In the genomic region with DNA sequence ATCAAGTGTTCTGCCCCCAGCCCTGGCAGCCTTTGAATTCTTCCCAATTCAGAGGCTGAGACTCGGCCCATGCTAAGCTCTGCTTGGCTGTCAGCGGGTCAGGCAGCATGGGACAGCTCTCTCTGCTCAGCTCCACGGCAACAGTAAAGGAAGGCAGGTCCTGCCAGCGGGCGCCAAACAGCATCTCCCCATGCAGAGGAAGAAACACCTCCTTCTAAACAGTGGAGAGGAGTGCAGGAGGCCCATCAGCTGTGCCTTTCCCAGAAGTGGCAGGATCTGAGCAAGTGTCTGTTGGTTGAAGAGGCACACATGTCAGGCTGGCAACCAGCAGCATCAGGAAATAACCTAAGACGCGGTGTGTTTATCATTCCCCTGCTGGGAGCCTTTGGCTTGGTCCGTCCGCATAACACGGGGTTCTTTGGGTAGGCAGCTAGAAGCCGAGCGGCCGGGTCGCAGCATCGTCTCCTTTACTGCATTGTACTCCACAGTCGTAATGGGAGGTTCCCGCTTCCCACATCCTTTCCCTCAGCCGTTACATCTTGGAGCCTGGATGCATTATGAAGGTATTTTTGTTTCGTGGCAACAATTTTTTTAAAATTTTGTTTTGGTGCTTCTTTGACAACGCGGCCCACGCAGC, we compare ENCODE assay signal across 8 cellular contexts. TPM values are rescaled to one million over a fixed set of nuclear protein-coding genes. Genes with fewer than 3 reads are reported as not detected.
DNase-seq lines count a peak whose midpoint lies in the region.

No MANE protein-coding gene starts in this region.

- peaks cover 41% of the 10 kb centered on the region for H3K36me3 Mint-ChIP-seq in T-helper 1 cell treated with Interleukin-12 subunit alpha and Interleukin-12 subunit beta and Interleukin-4 antibody, amounts not matched to agents 30 μg/mL and 1 μg/mL, for 36 hours (ENCODE audit: low read depth)

- H3K9me3 ChIP-seq in thymus (ENCODE audit: control insufficient read depth), result no peaks in the 10 kb centered on the region

- peak overlapping the region; percentile 68 for H3K4me3 Mint-ChIP-seq in T-helper 1 cell treated with Interleukin-12 subunit alpha and Interleukin-12 subunit beta and Interleukin-4 antibody, amounts not matched to agents 30 μg/mL and 1 μg/mL, for 36 hours

- no peak for DNase-seq in T-helper 1 cell
- DNase-seq in activated T-helper 9 cell treated with anti-CD3 and anti-CD28 coated beads, Interleukin-2, amount 50 U/mL, for 16 hours (ENCODE audit: low read depth), result peak; percentile 8
- peak; percentile 67 for DNase-seq in medulla oblongata (ENCODE audit: extremely low spot score)
- no peak for DNase-seq in MV-4-11 (lab: John Stamatoyannopoulos, UW)
- DNase-seq in NCI-H510A treated with DMSO at 0.1 percent for 48 hours (lab: John Stamatoyannopoulos, UW), result no peak
- DNase-seq in NCI-H2081 treated with DMSO at 0.1 percent for 48 hours (lab: John Stamatoyannopoulos, UW), result no peak

- peaks cover 23% of the 10 kb centered on the region for H3K36me3 ChIP-seq in thymus (ENCODE audit: control insufficient read depth, insufficient read depth)

- H3K4me3 ChIP-seq in thymus (ENCODE audit: low read length), result no peak overlapping the region

- peaks cover 40% of the 10 kb centered on the region for H3K4me1 Mint-ChIP-seq in T-helper 1 cell treated with Interleukin-12 subunit alpha and Interleukin-12 subunit beta and Interleukin-4 antibody, amounts not matched to agents 30 μg/mL and 1 μg/mL, for 36 hours (ENCODE audit: low read depth)

- 91% methylated on average over 22 of the region's 22 CpGs for WGBS in thymus

- no peaks in the 10 kb centered on the region for H3K9me3 Mint-ChIP-seq in T-helper 1 cell treated with Interleukin-12 subunit alpha and Interleukin-12 subunit beta and Interleukin-4 antibody, amounts not matched to agents 30 μg/mL and 1 μg/mL, for 36 hours

- H3K27ac ChIP-seq in thymus (ENCODE audit: low read depth), result peak overlapping the region; percentile 92

- H3K4me1 ChIP-seq in thymus (ENCODE audit: control insufficient read depth, insufficient read depth, low read length), result peaks cover 17% of the 10 kb centered on the region

- no peaks in the 10 kb centered on the region for H3K27me3 Mint-ChIP-seq in T-helper 1 cell treated with Interleukin-12 subunit alpha and Interleukin-12 subunit beta and Interleukin-4 antibody, amounts not matched to agents 30 μg/mL and 1 μg/mL, for 36 hours (ENCODE audit: low read depth)

- no peaks in the 10 kb centered on the region for H3K27me3 ChIP-seq in thymus (ENCODE audit: control insufficient read depth, insufficient read depth)

- H3K27ac Mint-ChIP-seq in T-helper 1 cell treated with Interleukin-12 subunit alpha and Interleukin-12 subunit beta and Interleukin-4 antibody, amounts not matched to agents 30 μg/mL and 1 μg/mL, for 36 hours, result peak overlapping the region; percentile 92

RNA-seq across cellular contexts. Expression of gene NCS1, which starts 42.7 kb away (rescaled TPM):
- polyA plus RNA-seq in thymus, result 6.9 TPM

Comparison
In these comparisons a context has a peak if more than half of its experiments do, and no peak if none do; other contexts are left out.
1. DNase-seq: peak in activated T-helper 9 cell treated with anti-CD3 and anti-CD28 coated beads, Interleukin-2, amount 50 U/mL, for 16 hours (single experiment) and medulla oblongata (single experiment); none in T-helper 1 cell (0 of 5), MV-4-11 (single experiment), NCI-H510A treated with DMSO at 0.1 percent for 48 hours (single experiment) and NCI-H2081 treated with DMSO at 0.1 percent for 48 hours (single experiment).